Comparison of ENCODE assay signal across 2 cellular contexts in genomic region chr6:152296648-152297376, GRCh38.
TF ChIP-seq lines count a peak whose summit lies in the region.

No MANE protein-coding gene starts in this region.

TF ChIP-seq in IMR-90, 13 proteins besides CTCF, POLR2A, EP300 and RAD21:
- no peak for TF ChIP-seq NFE2L2 (IDR thresholded peaks at IDR 0.05; ENCODE audit: low read depth, low read length)

TF ChIP-seq in H1, 55 proteins besides CTCF, POLR2A, EP300 and RAD21:
- peak; percentile 42; the same call in 1 of the 2 replicates for TF ChIP-seq E2F6 (IDR thresholded peaks at IDR 0.05)
- no peak for TF ChIP-seq MAFK (IDR thresholded peaks at IDR 0.05; ENCODE audit: low read depth, low read length)
TF ChIP-seq in H1: peak in this region for 1.
